8 cellular contexts compared by ENCODE assay signal in the genomic region with DNA sequence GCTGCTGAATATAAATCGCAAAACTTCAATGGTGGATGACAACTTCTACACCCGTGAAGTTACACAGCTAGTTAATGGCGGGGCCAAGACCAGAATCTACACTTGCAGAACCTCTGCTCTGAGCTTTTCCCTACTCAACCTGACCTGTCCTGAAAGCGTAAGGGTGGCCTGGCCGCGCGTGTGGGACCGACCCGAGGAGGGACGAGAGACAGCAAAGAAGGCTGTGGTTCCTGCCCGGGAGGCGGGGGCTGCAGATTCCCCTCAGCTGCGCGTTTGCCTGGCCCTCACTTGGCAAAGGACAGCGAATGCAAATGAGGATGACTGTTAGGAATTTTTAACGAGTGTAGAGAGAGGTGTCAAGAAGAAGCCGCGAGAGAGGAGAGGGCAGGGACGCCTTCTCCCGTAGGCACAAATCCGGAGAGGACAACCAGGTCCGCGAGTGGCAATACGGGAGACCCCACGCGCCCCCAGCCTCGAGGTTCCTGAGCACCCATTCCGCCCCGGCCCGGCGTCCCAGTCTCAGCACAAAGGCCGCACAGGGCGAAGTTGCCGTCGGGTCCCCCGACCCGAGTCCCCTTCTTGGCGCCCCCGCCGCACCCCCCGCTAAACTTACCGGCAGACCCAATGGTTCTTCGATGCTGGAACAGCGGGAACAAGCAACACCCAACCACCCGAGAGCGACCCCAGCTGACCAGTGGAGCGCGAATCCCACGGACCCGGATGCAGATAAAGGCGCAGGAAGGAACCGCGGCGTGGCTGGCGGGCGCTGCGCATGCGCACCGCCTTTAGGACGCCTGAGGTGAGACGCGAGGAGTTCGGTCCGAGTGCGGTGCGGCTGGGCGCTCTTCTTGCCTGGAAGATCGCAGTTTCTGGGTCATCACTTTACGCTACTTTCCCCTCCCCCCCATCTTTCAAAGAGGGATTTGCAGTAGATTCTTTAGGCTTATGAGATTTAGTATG. TPM values are rescaled to one million over a fixed set of nuclear protein-coding genes. Genes with fewer than 3 reads are reported as not detected.
DNase-seq lines count a peak whose midpoint lies in the region; ATAC-seq and TF ChIP-seq lines count a peak whose summit lies in the region.

A gene (minus strand): TSS at position 696 of the 960 bp plus-strand sequence. CDS start 4,349 bp downstream, outside the sequence.

- WGBS in right cardiac atrium = under 1% methylated on average over 69 of the region's 69 CpGs

- ATAC-seq in HG02852 (IDR thresholded peaks at IDR 0.05; ENCODE audit: unreplicated experiment) = peak; percentile 93
- peak; percentile 90 for ATAC-seq in T-helper 17 cell
- peak; percentile 99 for ATAC-seq in right cardiac atrium

- H3K4me1 ChIP-seq in right cardiac atrium (ENCODE audit: control insufficient read depth, insufficient read depth, low read length) (no peaks in the 10 kb centered on the region), uterus (no peaks in the 10 kb centered on the region)

- no peaks in the 10 kb centered on the region for H3K27me3 Mint-ChIP-seq in T-helper 17 cell

- peak; percentile 30 to 57 for TF ChIP-seq POLR2A in uterus (IDR thresholded peaks at IDR 0.05)

- H3K4me3 ChIP-seq in right cardiac atrium (ENCODE audit: low read length) = peak within 1 kb of the TSS; percentile 92
- H3K4me3 ChIP-seq in uterus = peak within 1 kb of the TSS; percentile 76 to 94

- TF ChIP-seq CTCF in GM13977 (IDR thresholded peaks at IDR 0.05; ENCODE audit: extremely low read depth, insufficient read depth, missing control alignments) (no peak), uterus (IDR thresholded peaks at IDR 0.05) (peak in 2 of 4 experiments; percentile 19 to 21)

- DNase-seq in GM13977 (ENCODE audit: low spot score) (peak; percentile 84), NCI-H1436 treated with DMSO at 0.1 percent for 48 hours (lab: John Stamatoyannopoulos, UW) (peak; percentile 56), T-helper 17 cell (peak; percentile 57 to 76 (median 70)), right cardiac atrium (peak; percentile 94 to 97 (median 97)), pulmonary artery endothelial cell (ENCODE audit: low read depth, low spot score) (peak; percentile 61), uterus (peak; percentile 91 to 92)

- peaks cover 5% of the 10 kb centered on the region for H3K36me3 Mint-ChIP-seq in T-helper 17 cell (ENCODE audit: low read depth)

- in situ Hi-C loops in GM13977 (cut with MboI; ENCODE audit: low pct_unique_long_range_greater_than_20kb, low sequenced_read_pairs, unreplicated experiment) = no loop called here

- intact Hi-C loops in right cardiac atrium (cut with DNase I) = no loop called here
- intact Hi-C loops in uterus (cut with DNase I; ENCODE audit: low total_unique reads) = no loop called here

- H3K4me3 Mint-ChIP-seq in T-helper 17 cell = peak within 1 kb of the TSS; percentile 96

- H3K27me3 ChIP-seq in right cardiac atrium (ENCODE audit: control insufficient read depth, insufficient read depth) (no peaks in the 10 kb centered on the region), uterus (no peaks in the 10 kb centered on the region)

- H3K27ac ChIP-seq in angular gyrus (ENCODE audit: low read depth, low read length) (peak within 1 kb of the TSS; percentile 68), right cardiac atrium (ENCODE audit: low read length) (peak within 1 kb of the TSS; percentile 87), uterus (peak within 1 kb of the TSS; percentile 84)

- peaks cover 30% of the 10 kb centered on the region for H3K4me1 Mint-ChIP-seq in T-helper 17 cell

- H3K9me3 ChIP-seq in T-helper 17 cell (ENCODE audit: control insufficient read depth, low read length, poor library complexity, severe bottlenecking) (no peaks in the 10 kb centered on the region), right cardiac atrium (ENCODE audit: control insufficient read depth, low read length) (no peaks in the 10 kb centered on the region), uterus (no peaks in the 10 kb centered on the region)

- peak within 1 kb of the TSS; percentile 97 for H3K27ac Mint-ChIP-seq in T-helper 17 cell

- H3K36me3 ChIP-seq in uterus = no peaks in the 10 kb centered on the region

RNA-seq across cellular contexts. Expression of the gene that starts here (rescaled TPM):
- total RNA-seq in T-helper 17 cell = 1 to 10 TPM; 7.6 to 8.4 TPM
- total RNA-seq in right cardiac atrium = 10 to 100 TPM; 13.5 to 19.6 (median 15.6) TPM
- 11.5 TPM for polyA plus RNA-seq in right cardiac atrium
- 21.4 and 29.7 TPM in 2 replicates for total RNA-seq in pulmonary artery endothelial cell
- total RNA-seq in uterus = 10 to 100 TPM in 3 of 4 donors, 1 to 10 TPM in 1; 5.9 to 53.6 (median 22.5) TPM

Comparison
In these comparisons a context has a peak if more than half of its experiments do, and no peak if none do; other contexts are left out.
1. Peak in every context shown above with its lines: DNase-seq, ATAC-seq, H3K4me3 ChIP-seq and H3K27ac ChIP-seq.